Comparison of ENCODE assay signal across 13 cellular contexts in genomic region chr11:102319544-102319943, GRCh38. TPM values are rescaled to one million over a fixed set of nuclear protein-coding genes. Genes with fewer than 3 reads are reported as not detected.
A peak's percentile ranks its signal among the peaks of the same experiment; 100 is the strongest.
DNase-seq lines count a peak whose midpoint lies in the region; ATAC-seq lines count a peak whose summit lies in the region.
"Had no signal": no experiment of that assay in that cellular context is flagged by ENCODE, and none has a peak within 500 bp of the region (broad histone marks: within the 10 kb centered on the region; RNA-seq: fewer than 3 reads in every experiment).

No MANE protein-coding gene starts in this region.

- peaks cover 66% of the 10 kb centered on the region for H3K36me3 Mint-ChIP-seq in activated CD4-positive, alpha-beta T cell treated with anti-CD3 and anti-CD28 coated beads for 36 hours (ENCODE audit: low read depth)
- H3K36me3 Mint-ChIP-seq in central memory CD8-positive, alpha-beta T cell (ENCODE audit: insufficient read depth) = peaks cover 45% of the 10 kb centered on the region
- H3K36me3 Mint-ChIP-seq in stimulated activated memory B cell treated with anti-CD40 and anti-IgM and Interleukin-4, amounts not matched to agents 10 μg/mL and 1 μg/mL and 100 μg/mL, for 72 hours = peaks cover 55% of the 10 kb centered on the region
- H3K36me3 Mint-ChIP-seq: mesothelial cell of epicardium had no signal

- H3K9me3 Mint-ChIP-seq in activated CD4-positive, alpha-beta T cell treated with anti-CD3 and anti-CD28 coated beads for 36 hours (ENCODE audit: low read depth) = no peaks in the 10 kb centered on the region
- no peaks in the 10 kb centered on the region for H3K9me3 Mint-ChIP-seq in central memory CD8-positive, alpha-beta T cell
- H3K9me3 Mint-ChIP-seq in stimulated activated memory B cell treated with anti-CD40 and anti-IgM and Interleukin-4, amounts not matched to agents 10 μg/mL and 1 μg/mL and 100 μg/mL, for 72 hours = no peaks in the 10 kb centered on the region
- H3K9me3 Mint-ChIP-seq: HFFc6, mesothelial cell of epicardium had no signal

- H3K27ac Mint-ChIP-seq in activated CD4-positive, alpha-beta T cell treated with anti-CD3 and anti-CD28 coated beads for 36 hours = peak overlapping the region; percentile 99
- H3K27ac Mint-ChIP-seq in central memory CD8-positive, alpha-beta T cell (ENCODE audit: low read depth) = peak overlapping the region; percentile 98
- H3K27ac Mint-ChIP-seq in stimulated activated memory B cell treated with anti-CD40 and anti-IgM and Interleukin-4, amounts not matched to agents 10 μg/mL and 1 μg/mL and 100 μg/mL, for 72 hours = peak overlapping the region; percentile 97
- H3K27ac Mint-ChIP-seq: HFFc6, mesothelial cell of epicardium had no signal

- DNase-seq in activated CD4-positive, alpha-beta T cell treated with anti-CD3 and anti-CD28 coated beads for 36 hours = no peak
- DNase-seq in activated CD4-positive, alpha-beta T cell treated with anti-CD3 and anti-CD28 coated beads, Interleukin-2, amount 50 U/mL, for 4 hours = no peak
- DNase-seq in central memory CD8-positive, alpha-beta T cell (ENCODE audit: low spot score in 2 of 2) = no peak
- DNase-seq in RKO (ENCODE audit: low spot score) (no peak), RPMI8226 (no peak)
- DNase-seq: DMS79, HFFc6, NCI-H2171, PC-3 had no signal

- H3K9me3 ChIP-seq in KOPT-K1 (ENCODE audit: insufficient read depth, low read length, poor library complexity, severe bottlenecking) = no peaks in the 10 kb centered on the region

- no peaks in the 10 kb centered on the region for H3K27me3 Mint-ChIP-seq in activated CD4-positive, alpha-beta T cell treated with anti-CD3 and anti-CD28 coated beads for 36 hours
- no peaks in the 10 kb centered on the region for H3K27me3 Mint-ChIP-seq in central memory CD8-positive, alpha-beta T cell
- H3K27me3 Mint-ChIP-seq in stimulated activated memory B cell treated with anti-CD40 and anti-IgM and Interleukin-4, amounts not matched to agents 10 μg/mL and 1 μg/mL and 100 μg/mL, for 72 hours = no peaks in the 10 kb centered on the region

- ATAC-seq in activated CD4-positive, alpha-beta T cell treated with anti-CD3 and anti-CD28 coated beads for 36 hours = no peak
- no peak for ATAC-seq in central memory CD8-positive, alpha-beta T cell (replicated peaks; ENCODE audit: extremely low read depth, poor library complexity, severe bottlenecking)
- ATAC-seq in stimulated activated memory B cell treated with anti-CD40 and anti-IgM and Interleukin-4, amounts not matched to agents 10 μg/mL and 1 μg/mL and 100 μg/mL, for 72 hours = no peak
- no peak for ATAC-seq in HG02623 (IDR thresholded peaks at IDR 0.05; ENCODE audit: unreplicated experiment)
- ATAC-seq: PC-3 had no signal

- POLR2A ChIA-PET in activated CD4-positive, alpha-beta T cell treated with anti-CD3 and anti-CD28 coated beads for 36 hours (lab: Charles Lee) = interaction anchor here (0.6 kb wide), 2 partner anchors 31 to 111 kb away, joined by 3 to 4 read pairs; no protein-coding TSS in a partner anchor

- H3K27ac ChIP-seq in KOPT-K1 (ENCODE audit: low read depth, low read length, poor library complexity, severe bottlenecking) = peak overlapping the region; percentile 68

- peak overlapping the region; percentile 96 for H3K4me3 Mint-ChIP-seq in activated CD4-positive, alpha-beta T cell treated with anti-CD3 and anti-CD28 coated beads for 36 hours
- H3K4me3 Mint-ChIP-seq in central memory CD8-positive, alpha-beta T cell = peak overlapping the region; percentile 97
- peak overlapping the region; percentile 97 for H3K4me3 Mint-ChIP-seq in stimulated activated memory B cell treated with anti-CD40 and anti-IgM and Interleukin-4, amounts not matched to agents 10 μg/mL and 1 μg/mL and 100 μg/mL, for 72 hours
- H3K4me3 Mint-ChIP-seq: HFFc6, mesothelial cell of epicardium had no signal

- CTCF ChIA-PET in activated CD4-positive, alpha-beta T cell treated with anti-CD3 and anti-CD28 coated beads for 36 hours (lab: Charles Lee) = interaction anchor here (0.8 to 5.4 kb wide), 6 partner anchors 15 to 32 kb away, joined by 3 to 61 read pairs (median 9); no protein-coding TSS in a partner anchor

- H3K4me1 Mint-ChIP-seq in activated CD4-positive, alpha-beta T cell treated with anti-CD3 and anti-CD28 coated beads for 36 hours = peaks cover 62% of the 10 kb centered on the region
- H3K4me1 Mint-ChIP-seq in central memory CD8-positive, alpha-beta T cell = peaks cover 48% of the 10 kb centered on the region
- H3K4me1 Mint-ChIP-seq in stimulated activated memory B cell treated with anti-CD40 and anti-IgM and Interleukin-4, amounts not matched to agents 10 μg/mL and 1 μg/mL and 100 μg/mL, for 72 hours = peaks cover 58% of the 10 kb centered on the region

- intact Hi-C loops in activated CD4-positive, alpha-beta T cell treated with anti-CD3 and anti-CD28 coated beads for 36 hours (cut with DNase I, micrococcal nuclease) = loop anchor here in 1 of 2 experiments (5.0 kb wide), 1 partner anchor 718 kb away; no protein-coding TSS in a partner anchor

- H3K36me3 ChIP-seq in KOPT-K1 (ENCODE audit: insufficient read depth, low read length) = no peaks in the 10 kb centered on the region

RNA-seq across cellular contexts. Expression of gene BIRC3, which starts 2.3 kb away (rescaled TPM):
- total RNA-seq in activated CD4-positive, alpha-beta T cell treated with anti-CD3 and anti-CD28 coated beads for 36 hours = 100 to 1,000 TPM in 1 of 2 experiments, 10 to 100 TPM in 1; 99.2 to 109 TPM

RNA-seq across cellular contexts. Expression of gene BIRC2, which starts 27.5 kb away (rescaled TPM):
- total RNA-seq in activated CD4-positive, alpha-beta T cell treated with anti-CD3 and anti-CD28 coated beads for 36 hours = 10 to 100 TPM; 33.0 to 48.8 TPM
